Comparison of ENCODE assay signal across 10 cellular contexts in the genomic region with DNA sequence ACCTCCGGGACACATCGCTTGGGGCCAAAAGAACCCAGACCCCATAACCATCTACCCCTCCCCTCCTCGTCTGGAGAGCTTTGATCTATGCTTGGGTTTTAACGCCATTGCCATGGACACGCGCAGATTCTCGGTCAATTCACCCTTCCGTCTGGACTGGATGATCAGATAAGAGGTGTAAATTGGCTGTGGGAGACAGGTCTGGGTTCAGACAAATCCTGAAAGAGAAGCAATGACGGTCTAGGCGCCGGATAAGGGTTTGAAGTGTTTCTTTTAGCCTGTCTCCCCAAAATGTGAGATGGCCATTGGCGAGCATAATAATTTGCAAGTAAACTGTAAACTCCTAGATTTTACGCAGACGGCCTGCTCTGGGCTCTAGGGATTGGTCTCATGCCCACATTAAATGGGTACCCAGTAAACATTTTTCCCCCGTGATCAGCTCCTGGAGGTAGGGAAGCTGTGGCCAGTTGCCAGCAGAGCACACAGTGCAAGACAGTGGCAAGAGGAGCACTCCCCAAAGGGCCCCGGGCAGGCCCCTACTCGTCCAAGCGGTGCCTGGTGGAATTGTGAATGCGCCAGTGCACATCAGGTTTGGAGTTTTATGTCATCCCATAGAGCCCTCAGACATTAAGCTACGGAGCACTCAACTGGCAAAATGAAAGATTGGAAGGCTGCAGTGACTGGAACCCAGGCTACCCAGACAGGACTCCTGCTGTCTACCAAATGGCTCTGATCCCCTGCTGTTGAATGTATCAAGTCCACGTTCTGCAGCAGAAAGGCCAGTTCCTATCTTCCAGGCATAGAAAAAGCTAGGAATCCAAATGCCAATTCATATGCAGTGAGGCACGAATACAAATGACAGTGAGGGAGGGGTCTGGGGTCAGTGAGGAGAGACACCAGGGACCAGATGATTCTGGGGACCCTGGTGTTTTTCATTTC. TPM values are rescaled to one million over a fixed set of nuclear protein-coding genes. Genes with fewer than 3 reads are reported as not detected.
DNase-seq lines count a peak whose midpoint lies in the region; ATAC-seq, FAIRE-seq and TF ChIP-seq lines count a peak whose summit lies in the region.
"Had no signal": no experiment of that assay in that cellular context is flagged by ENCODE, and none has a peak within 500 bp of the region (broad histone marks: within the 10 kb centered on the region; RNA-seq: fewer than 3 reads in every experiment).

No MANE protein-coding gene starts in this region.

- no peaks in the 10 kb centered on the region for H3K36me3 ChIP-seq in H7 (replicated peaks; ENCODE audit: control insufficient read depth, insufficient read depth, low read length)
- no peaks in the 10 kb centered on the region for H3K36me3 ChIP-seq in hepatocyte (replicated peaks; ENCODE audit: insufficient read depth, low read depth)
- H3K36me3 ChIP-seq in body of pancreas (replicated peaks in 1 of 2; ENCODE audit: insufficient read depth in 1 of 2, low read depth in 2 of 2) = no peaks in the 10 kb centered on the region
- no peaks in the 10 kb centered on the region for H3K36me3 ChIP-seq in HepG2 (replicated peaks in 1 of 2; ENCODE audit: control insufficient read depth in 1 of 2, insufficient read depth in 2 of 2, low read length in 2 of 2)

- H3K27ac ChIP-seq in hepatocyte (no peak overlapping the region), body of pancreas (no peak overlapping the region), HepG2 (ENCODE audit: extremely low read length, insufficient read depth, low read length) (no peak overlapping the region)
- H3K27ac ChIP-seq: epithelial cell of prostate, parathyroid adenoma had no signal

- intact Hi-C loops in body of pancreas (cut with DNase I) (loop anchor here (10.0 kb wide), 1 partner anchor 1362 kb away; no protein-coding TSS in a partner anchor), HepG2 (cut with micrococcal nuclease; ENCODE audit: unreplicated experiment) (loop anchor here (10.0 kb wide), 1 partner anchor 1542 kb away; no protein-coding TSS in a partner anchor)

- H3K4me1 ChIP-seq in hepatocyte (ENCODE audit: insufficient read depth) = peaks cover 16% of the 10 kb centered on the region
- peaks cover 29% of the 10 kb centered on the region for H3K4me1 ChIP-seq in body of pancreas
- H3K4me1 ChIP-seq in HepG2 (ENCODE audit: insufficient read depth, low read length) = no peaks in the 10 kb centered on the region

- H3K9me2 ChIP-seq in hepatocyte (replicated peaks; ENCODE audit: insufficient read depth) = no peaks in the 10 kb centered on the region

- H2AFZ ChIP-seq in hepatocyte (peak overlapping the region; percentile 38), HepG2 (ENCODE audit: low read length) (no peak overlapping the region)

- peaks cover 30% of the 10 kb centered on the region; the same call in 1 of the 2 replicates for H3K27me3 ChIP-seq in H7 (ENCODE audit: control insufficient read depth, insufficient read depth, low read length)
- H3K27me3 ChIP-seq in hepatocyte = no peaks in the 10 kb centered on the region
- H3K27me3 ChIP-seq in body of pancreas = peaks cover 0 to 12% of the 10 kb centered on the region in 2 donors
- H3K27me3 ChIP-seq in HepG2 (ENCODE audit: control insufficient read depth in 1 of 2, insufficient read depth in 2 of 2, low read length in 2 of 2) = peaks cover 8 to 22% of the 10 kb centered on the region in 2 experiments; a peak in 4 of 5 replicates

- POLR2A ChIA-PET in HepG2 (lab: Yijun Ruan, JAX) = no interaction called here

- no peak for ATAC-seq in body of pancreas
- ATAC-seq in HepG2 = no peak

- H3K79me2 ChIP-seq in hepatocyte = peaks cover 85% of the 10 kb centered on the region
- no peaks in the 10 kb centered on the region for H3K79me2 ChIP-seq in HepG2 (ENCODE audit: insufficient read depth, low read length)
- H3K79me2 ChIP-seq: parathyroid adenoma had no signal

- no peak for TF ChIP-seq RAD21 in HepG2 (CRISPR knock-in tag; IDR thresholded peaks at IDR 0.05)

- H4K20me1 ChIP-seq in hepatocyte (ENCODE audit: insufficient read depth, poor library complexity, severe bottlenecking) = peaks cover 2% of the 10 kb centered on the region
- H4K20me1 ChIP-seq in HepG2 (ENCODE audit: insufficient read depth, low read length) = no peaks in the 10 kb centered on the region

- in situ Hi-C loops in HepG2 (cut with HindIII; ENCODE audit: extremely low pct_ligation_motif_present, low pct_unique_long_range_greater_than_20kb) = no loop called here

- DNase-seq in H7 (peak; percentile 36), hepatocyte (ENCODE audit: low spot score) (no peak), skeletal muscle cell (ENCODE audit: low read depth) (no peak), body of pancreas (no peak), HepG2 (ENCODE audit: low spot score) (no peak), amniotic stem cell (lab: John Stamatoyannopoulos, UW) (no peak)
- DNase-seq: Karpas-422 had no signal

- CTCF ChIA-PET in HepG2 (lab: Yijun Ruan, JAX; ENCODE audit: low intra/inter-chr PET ratio, low total read pairs) = no interaction called here

- H3K4me3 ChIP-seq in H7 (ENCODE audit: insufficient read depth, low read depth, low read length) = peak overlapping the region; percentile 81
- peak overlapping the region; percentile 83 for H3K4me3 ChIP-seq in WI38 (ENCODE audit: low read depth, low read length)
- H3K4me3 ChIP-seq in hepatocyte = peak overlapping the region; percentile 68
- H3K4me3 ChIP-seq in skeletal muscle cell (ENCODE audit: low read depth, low read length) = peak overlapping the region; percentile 72
- H3K4me3 ChIP-seq in body of pancreas = no peak overlapping the region
- H3K4me3 ChIP-seq in HepG2 (replicated peaks in 1 of 3; ENCODE audit: insufficient read depth in 1 of 3, low read depth in 2 of 3, low read length in 3 of 3) = no peak overlapping the region

- no peak for TF ChIP-seq CTCF in WI38 (IDR thresholded peaks at IDR 0.05; ENCODE audit: low read depth, low read length)
- no peak for TF ChIP-seq CTCF in hepatocyte (IDR thresholded peaks at IDR 0.05; ENCODE audit: poor library complexity)
- TF ChIP-seq CTCF in body of pancreas (IDR thresholded peaks at IDR 0.05) = no peak
- no peak for TF ChIP-seq CTCF in HepG2 (CRISPR knock-in tag; IDR thresholded peaks at IDR 0.05)

- H3K4me2 ChIP-seq in hepatocyte (peak overlapping the region; percentile 98), HepG2 (ENCODE audit: low read depth, low read length) (no peak overlapping the region)

- no peak overlapping the region for H3K9ac ChIP-seq in HepG2 (ENCODE audit: insufficient read depth, low read depth, low read length)
- H3K9ac ChIP-seq: parathyroid adenoma had no signal

- H3K9me3 ChIP-seq in hepatocyte (ENCODE audit: low read depth) = no peaks in the 10 kb centered on the region
- no peaks in the 10 kb centered on the region for H3K9me3 ChIP-seq in body of pancreas
- H3K9me3 ChIP-seq in HepG2 (ENCODE audit: low read length) = no peaks in the 10 kb centered on the region

- 51% methylated on average over 22 of the region's 22 CpGs for WGBS in hepatocyte (ENCODE audit: low lambda C conversion rate, missing lambda C conversion rate)
- 79 to 81% methylated on average over 18 to 22 of the region's 22 CpGs for WGBS in body of pancreas, 2 donors
- 64% methylated on average over 19 of the region's 22 CpGs for WGBS in HepG2 (ENCODE audit: low lambda C conversion rate)

- TF ChIP-seq POLR2A in body of pancreas (IDR thresholded peaks at IDR 0.05) (no peak), HepG2 (IDR thresholded peaks at IDR 0.05; ENCODE audit: insufficient read depth in 1 of 2, low read depth in 2 of 2, low read length in 2 of 2) (no peak)

- TF ChIP-seq EP300 in HepG2 (IDR thresholded peaks at IDR 0.05; ENCODE audit: low read depth in 2 of 2, low read length in 2 of 2) (no peak), HepG2 (CRISPR knock-in tag; IDR thresholded peaks at IDR 0.05; ENCODE audit: borderline replicate concordance) (no peak)

- no TSS peak for BruUV-seq in HepG2 (replicated peaks; lab: Mats Ljungman, UMichigan)

- FAIRE-seq in HepG2 (lab: Jason Lieb, UNC) = no peak

TF ChIP-seq in HepG2, 621 proteins besides CTCF, POLR2A, EP300 and RAD21 (continues in another document):
- no peak for TF ChIP-seq ZNF224 (CRISPR knock-in tag; IDR thresholded peaks at IDR 0.05)

RNA-seq across cellular contexts. Expression of a gene that starts 5.0 kb away (rescaled TPM):
- 89.1 and 92.4 TPM in 2 replicates for total RNA-seq in H7 (2014; rRNA removed; shearing (Covaris generic))
- total RNA-seq in hepatocyte (60.2 and 79.2 TPM in 2 replicates), body of pancreas (1 to 10 TPM; 5.7 to 7.6 TPM), HepG2 (2016; rRNA removed; fragmentation: Illumina TruSeq; extraction: Trizol) (0.60 and 1.4 TPM in 2 replicates)
- polyA plus RNA-seq in hepatocyte (61.0 and 74.6 TPM in 2 replicates), HepG2 (2011; rRNA removed) (0.65 and 1.4 TPM in 2 replicates)
- total RNA-seq in HepG2 (2016; cell fraction: cytosol; rRNA removed; fragmentation: Illumina TruSeq; extraction: Trizol; ENCODE audit: low read depth) = under 0.01 and 0.20 TPM in 2 replicates
- 0.79 and 0.93 TPM in 2 replicates for total RNA-seq in HepG2 (2016; cell fraction: insoluble cytoplasmic fraction; rRNA removed; fragmentation: Illumina TruSeq; extraction: Trizol)
- total RNA-seq in HepG2 (2016; cell fraction: membrane; rRNA removed; fragmentation: Illumina TruSeq; extraction: Trizol) = 0.22 and 0.41 TPM in 2 replicates
- 1.4 and 2.4 TPM in 2 replicates for total RNA-seq in HepG2 (2016; cell fraction: nucleus; rRNA removed; fragmentation: Illumina TruSeq; extraction: Trizol)
- 0.32 and 0.37 TPM in 2 replicates for polyA plus RNA-seq in HepG2 (2011; cell fraction: cytosol; rRNA removed)
- 0.51 and 0.66 TPM in 2 replicates for polyA plus RNA-seq in HepG2 (2011; cell fraction: nucleus; rRNA removed)
- polyA plus RNA-seq in HepG2 (2012) = 0.54 and 3.3 TPM in 2 replicates
- polyA plus RNA-seq in HepG2 (2016; cell fraction: cytosol; fragmentation: Illumina TruSeq; extraction: Trizol; ENCODE audit: low read depth) = 0.12 and 0.16 TPM in 2 replicates
- polyA plus RNA-seq in HepG2 (2016; cell fraction: insoluble cytoplasmic fraction; fragmentation: Illumina TruSeq; extraction: Trizol; ENCODE audit: low read depth) = 0.26 and 0.34 TPM in 2 replicates
- 0.09 and 0.37 TPM in 2 replicates for polyA plus RNA-seq in HepG2 (2016; cell fraction: membrane; fragmentation: Illumina TruSeq; extraction: Trizol; ENCODE audit: low read depth)
- polyA plus RNA-seq in HepG2 (2016; cell fraction: nucleus; fragmentation: Illumina TruSeq; extraction: Trizol; ENCODE audit: insufficient read depth, low read depth) = 1.9 and 2.1 TPM in 2 replicates
- 1.3 and 6.5 TPM in 2 replicates for polyA minus RNA-seq in HepG2 (2011; rRNA and poly(A)+ RNA removed; ENCODE audit: low replicate concordance)
- 0.49 and 0.88 TPM in 2 replicates for polyA minus RNA-seq in HepG2 (2011; cell fraction: cytosol; rRNA and poly(A)+ RNA removed)
- 1.4 and 1.7 TPM in 2 replicates for polyA minus RNA-seq in HepG2 (2011; cell fraction: nucleus; rRNA and poly(A)+ RNA removed)

Comparison
In these comparisons a context has a peak if more than half of its experiments do, and no peak if none do; other contexts are left out.
1. H3K4me3 ChIP-seq: peak in H7 (single experiment), WI38 (single experiment), hepatocyte (single experiment) and skeletal muscle cell (single experiment); none in body of pancreas (0 of 2) and HepG2 (0 of 3).